ENCODE assay signal across 11 cellular contexts in the genomic region with DNA sequence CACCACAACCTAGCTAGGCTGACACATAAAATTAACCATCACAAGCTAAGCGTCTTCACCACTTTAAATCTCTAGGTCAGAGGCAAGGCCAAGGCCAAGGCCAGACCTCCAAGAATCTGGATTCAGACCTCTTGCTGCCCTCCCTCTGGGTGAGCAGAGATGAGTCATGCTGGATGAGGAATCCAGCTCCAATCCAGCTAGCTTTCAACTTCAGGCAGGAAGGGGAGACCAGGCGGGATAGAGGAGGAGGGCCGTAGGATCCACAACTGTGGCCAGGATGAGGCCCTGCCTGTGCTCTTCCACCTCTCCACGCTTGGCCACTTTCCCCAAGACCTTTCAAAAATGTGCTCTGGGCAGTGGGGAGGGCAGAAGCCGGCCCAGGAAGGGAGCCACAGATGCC. TPM values are rescaled to one million over a fixed set of nuclear protein-coding genes. Genes with fewer than 3 reads are reported as not detected.
DNase-seq lines count a peak whose midpoint lies in the region; ATAC-seq, FAIRE-seq and TF ChIP-seq lines count a peak whose summit lies in the region.
"Had no signal": no experiment of that assay in that cellular context is flagged by ENCODE, and none has a peak within 500 bp of the region (broad histone marks: within the 10 kb centered on the region; RNA-seq: fewer than 3 reads in every experiment).

No MANE protein-coding gene starts in this region.

- ATAC-seq in right cardiac atrium (peak; percentile 88 to 90), esophagus mucosa (no peak)

- no peaks in the 10 kb centered on the region for H3K4me1 Mint-ChIP-seq in activated T-cell treated with anti-CD3 and anti-CD28 coated beads, Interleukin-2, amount 50 U/mL, for 24 hours (ENCODE audit: low read depth)

- DNase-seq in H54 (ENCODE audit: insufficient read length, low spot score), result peak; percentile 95
- DNase-seq in ascending aorta (ENCODE audit: low spot score in 2 of 2), result peak in 1 of 2 donors; percentile 86
- peak; percentile 60 to 78 (median 71) for DNase-seq in right cardiac atrium
- DNase-seq in activated T-cell treated with anti-CD3 and anti-CD28 coated beads, Interleukin-2, amount 50 U/mL, for 24 hours, result no peak
- no peak for DNase-seq in anterior cingulate cortex (lab: John Stamatoyannopoulos, UW)
- DNase-seq in NCI-H345 (lab: John Stamatoyannopoulos, UW), result no peak
- DNase-seq: activated CD4-positive, alpha-beta T cell treated with anti-CD3 and anti-CD28 coated beads for 48 hours; NCI-H446 treated with DMSO at 0.1 percent for 48 hours had no signal

- peak overlapping the region in 1 of 3 donors; percentile 25 for H3K9ac ChIP-seq in skeletal muscle tissue (ENCODE audit: low read depth in 1 of 3, low read length in 3 of 3)

- no peak overlapping the region for H3K27ac Mint-ChIP-seq in activated T-cell treated with anti-CD3 and anti-CD28 coated beads, Interleukin-2, amount 50 U/mL, for 24 hours

- H3K27me3 ChIP-seq in ascending aorta, result no peaks in the 10 kb centered on the region
- H3K27me3 ChIP-seq in right cardiac atrium (ENCODE audit: control insufficient read depth, insufficient read depth), result no peaks in the 10 kb centered on the region
- H3K27me3 ChIP-seq in skeletal muscle tissue (ENCODE audit: control insufficient read depth in 3 of 3, insufficient read depth in 3 of 3, low read length in 3 of 3), result peaks cover 0 to 10% (median 1%) of the 10 kb centered on the region in 3 donors

- no peak for TF ChIP-seq CTCF in ascending aorta (IDR thresholded peaks at IDR 0.05)

- H3K4me3 Mint-ChIP-seq in activated T-cell treated with anti-CD3 and anti-CD28 coated beads, Interleukin-2, amount 50 U/mL, for 24 hours, result no peak overlapping the region

- TF ChIP-seq POLR2A in H54 (IDR thresholded peaks at IDR 0.05; ENCODE audit: low read depth, low read length), result 0 out of 2 replicates have a peak, but pooled peaks have one; percentile 17

- WGBS in right cardiac atrium, result 44% methylated on average over 5 of the region's 5 CpGs

- peaks cover 7 to 21% of the 10 kb centered on the region in 2 donors for H3K4me1 ChIP-seq in ascending aorta
- H3K4me1 ChIP-seq in right cardiac atrium (ENCODE audit: control insufficient read depth, insufficient read depth, low read length), result no peaks in the 10 kb centered on the region
- H3K4me1 ChIP-seq in skeletal muscle tissue (ENCODE audit: control insufficient read depth in 3 of 3, insufficient read depth in 3 of 3, low read length in 3 of 3), result peaks cover 5 to 11% (median 6%) of the 10 kb centered on the region in 3 donors

- H3K27me3 Mint-ChIP-seq in activated T-cell treated with anti-CD3 and anti-CD28 coated beads, Interleukin-2, amount 50 U/mL, for 24 hours, result no peaks in the 10 kb centered on the region

- intact Hi-C loops in ascending aorta (cut with DNase I), result loop anchor here (1.0 kb wide), 1 partner anchor 15 kb away; the partner anchor contains the start of gene LRRC75A
- intact Hi-C loops in right cardiac atrium (cut with DNase I), result no loop called here

- no peaks in the 10 kb centered on the region for H3K9me3 ChIP-seq in ascending aorta
- no peaks in the 10 kb centered on the region for H3K9me3 ChIP-seq in right cardiac atrium (ENCODE audit: control insufficient read depth, low read length)
- no peaks in the 10 kb centered on the region for H3K9me3 ChIP-seq in skeletal muscle tissue (ENCODE audit: control insufficient read depth in 3 of 3, low read length in 3 of 3)

- H3K36me3 ChIP-seq in ascending aorta, result no peaks in the 10 kb centered on the region
- no peaks in the 10 kb centered on the region for H3K36me3 ChIP-seq in skeletal muscle tissue (ENCODE audit: control insufficient read depth in 3 of 3, insufficient read depth in 3 of 3, low read length in 3 of 3)

- H3K27ac ChIP-seq in ascending aorta, result peak overlapping the region; percentile 79 to 89
- H3K27ac ChIP-seq in right cardiac atrium (ENCODE audit: low read length), result no peak overlapping the region
- H3K27ac ChIP-seq in skeletal muscle tissue (ENCODE audit: low read depth, low read length), result peak overlapping the region; percentile 47
- H3K27ac ChIP-seq: epithelial cell of prostate had no signal

- H3K4me3 ChIP-seq in ascending aorta (no peak overlapping the region), right cardiac atrium (ENCODE audit: low read length) (no peak overlapping the region), skeletal muscle tissue (ENCODE audit: low read length in 3 of 3) (no peak overlapping the region)

- H3K9me3 Mint-ChIP-seq in activated T-cell treated with anti-CD3 and anti-CD28 coated beads, Interleukin-2, amount 50 U/mL, for 24 hours, result no peaks in the 10 kb centered on the region

- no peaks in the 10 kb centered on the region for H3K36me3 Mint-ChIP-seq in activated T-cell treated with anti-CD3 and anti-CD28 coated beads, Interleukin-2, amount 50 U/mL, for 24 hours (ENCODE audit: low read depth)

- FAIRE-seq in H54 (lab: Jason Lieb, UNC), result peak; percentile 98

RNA-seq across cellular contexts. Expression of gene LRRC75A, which starts 14.7 kb away (rescaled TPM):
- total RNA-seq in ascending aorta, result 1.2 TPM
- total RNA-seq in right cardiac atrium, result 1 to 10 TPM in 3 of 4 donors, under 1 TPM in 1; 0.97 to 1.3 (median 1.2) TPM
- polyA plus RNA-seq in right cardiac atrium, result 0.63 TPM
- total RNA-seq in skeletal muscle tissue, result 3.7 TPM
- 0.08 TPM for total RNA-seq in esophagus mucosa

Comparison
In these comparisons a context has a peak if more than half of its experiments do, and no peak if none do; other contexts are left out.
1. DNase-seq: peak in H54 (single experiment) and right cardiac atrium (3 of 3); none in activated T-cell treated with anti-CD3 and anti-CD28 coated beads, Interleukin-2, amount 50 U/mL, for 24 hours (single experiment), anterior cingulate cortex (0 of 58) and NCI-H345 (single experiment).